ENCODE assay signal across 13 cellular contexts in genomic region chr12:59699408-59700144, GRCh38.
DNase-seq lines count a peak whose midpoint lies in the region; FAIRE-seq and TF ChIP-seq lines count a peak whose summit lies in the region.
"Had no signal": no experiment of that assay in that cellular context is flagged by ENCODE, and none has a peak within 500 bp of the region (broad histone marks: within the 10 kb centered on the region; RNA-seq: fewer than 3 reads in every experiment).

No MANE protein-coding gene starts in this region.

- DNase-seq in AG08395 (ENCODE audit: low spot score) (peak; percentile 45), M059J (ENCODE audit: low read depth) (peak; percentile 8), bronchial epithelial cell (ENCODE audit: low read depth) (peak; percentile 94), MG63 (no peak), SK-N-SH (no peak), LoVo (ENCODE audit: low spot score) (no peak), NCI-H1048 (lab: John Stamatoyannopoulos, UW) (no peak)
- DNase-seq: activated T-cell treated with anti-CD3 and anti-CD28 coated beads, Interleukin-2, amount 50 U/mL, for 1 hour; NCI-H2081; PC-3 had no signal

- no peaks in the 10 kb centered on the region for H3K36me3 ChIP-seq in bronchial epithelial cell (ENCODE audit: control insufficient read depth, insufficient read depth, low read length)
- H3K36me3 ChIP-seq in liver (ENCODE audit: control insufficient read depth in 4 of 4, insufficient read depth in 3 of 4, low read depth in 1 of 4, low read length in 3 of 4) = no peaks in the 10 kb centered on the region
- H3K36me3 ChIP-seq in MG63 = no peaks in the 10 kb centered on the region
- H3K36me3 ChIP-seq in SK-N-SH (replicated peaks in 1 of 2; ENCODE audit: control insufficient read depth in 1 of 2, insufficient read depth in 2 of 2, low read length in 1 of 2) = no peaks in the 10 kb centered on the region

- peak in 1 of 2 donors; percentile 36 for TF ChIP-seq RAD21 in liver (IDR thresholded peaks at IDR 0.05)
- no peak for TF ChIP-seq RAD21 in SK-N-SH (IDR thresholded peaks at IDR 0.05; ENCODE audit: low read length)

- no peaks in the 10 kb centered on the region for H3K79me2 ChIP-seq in SK-N-SH (ENCODE audit: insufficient read depth)

- WGBS in liver = 20% methylated on average over 2 of the region's 2 CpGs
- 2% methylated on average over 2 of the region's 2 CpGs for WGBS in SK-N-SH (ENCODE audit: low lambda C conversion rate)

- no peak for TF ChIP-seq EP300 in SK-N-SH (IDR thresholded peaks at IDR 0.05; ENCODE audit: borderline replicate concordance in 1 of 2, low read depth in 1 of 2, low read length in 1 of 2)

- H4K20me1 ChIP-seq in SK-N-SH (ENCODE audit: insufficient read depth) = no peaks in the 10 kb centered on the region
- H4K20me1 ChIP-seq: BLaER1 treated with 17β-estradiol and CSF1 and Interleukin-3, amounts not matched to agents 10 nM and 100 nM had no signal

- peak overlapping the region in 1 of 2 donors; percentile 43 for H3K9ac ChIP-seq in liver (ENCODE audit: low read depth in 1 of 2, low read length in 2 of 2)
- H3K9ac ChIP-seq in SK-N-SH = no peak overlapping the region

- peaks cover 0 to 8% (median 7%) of the 10 kb centered on the region in 4 donors for H3K4me1 ChIP-seq in liver (ENCODE audit: control insufficient read depth in 4 of 4, insufficient read depth in 4 of 4, low read length in 3 of 4)
- no peaks in the 10 kb centered on the region for H3K4me1 ChIP-seq in SK-N-SH (ENCODE audit: control insufficient read depth in 1 of 2, insufficient read depth in 2 of 2, low read depth in 1 of 2, low read length in 1 of 2)

- POLR2A ChIA-PET in SK-N-SH (lab: Yijun Ruan, JAX) = no interaction called here

- H3K4me2 ChIP-seq in SK-N-SH = no peak overlapping the region

- H3K9me3 ChIP-seq in liver (ENCODE audit: control insufficient read depth in 4 of 4, low read length in 3 of 4) = no peaks in the 10 kb centered on the region
- no peaks in the 10 kb centered on the region for H3K9me3 ChIP-seq in MG63
- H3K9me3 ChIP-seq in SK-N-SH = no peaks in the 10 kb centered on the region; the same call in 1 of the 2 replicates
- H3K9me3 ChIP-seq: BLaER1 treated with 17β-estradiol and CSF1 and Interleukin-3, amounts not matched to agents 10 nM and 100 nM had no signal

- CTCF ChIA-PET in SK-N-SH (lab: Yijun Ruan, JAX) = no interaction called here

- H3F3A ChIP-seq in SK-N-SH (replicated peaks; ENCODE audit: insufficient read depth) = no peaks in the 10 kb centered on the region

- H3K27ac ChIP-seq in liver (ENCODE audit: low read depth in 1 of 2, low read length in 2 of 2) (peak overlapping the region; percentile 14 to 68), SK-N-SH (ENCODE audit: low read depth in 2 of 2, low read length in 1 of 2) (no peak overlapping the region)

- no peak overlapping the region for H3K4me3 ChIP-seq in bronchial epithelial cell (ENCODE audit: low read depth, low read length)
- peak overlapping the region in 2 of 3 donors; percentile 28 to 60 for H3K4me3 ChIP-seq in liver (ENCODE audit: low read depth in 1 of 3, low read length in 3 of 3)
- H3K4me3 ChIP-seq in MG63 = no peak overlapping the region
- H3K4me3 ChIP-seq in SK-N-SH (ENCODE audit: low read depth in 2 of 2, low read length in 1 of 2) = no peak overlapping the region

- H3K27me3 ChIP-seq in bronchial epithelial cell (ENCODE audit: control insufficient read depth, insufficient read depth, low read length) = no peaks in the 10 kb centered on the region
- no peaks in the 10 kb centered on the region for H3K27me3 ChIP-seq in liver (ENCODE audit: control insufficient read depth in 4 of 4, insufficient read depth in 4 of 4, low read length in 3 of 4)
- no peaks in the 10 kb centered on the region for H3K27me3 ChIP-seq in MG63
- H3K27me3 ChIP-seq in SK-N-SH (ENCODE audit: insufficient read depth) = no peaks in the 10 kb centered on the region
- H3K27me3 ChIP-seq: BLaER1 treated with 17β-estradiol and CSF1 and Interleukin-3, amounts not matched to agents 10 nM and 100 nM had no signal

- no peak for FAIRE-seq in bronchial epithelial cell (lab: Jason Lieb, UNC)
- FAIRE-seq: GM19239 had no signal

- H2AFZ ChIP-seq in SK-N-SH (ENCODE audit: low read depth) = no peak overlapping the region

- TF ChIP-seq CTCF in bronchial epithelial cell (IDR thresholded peaks at IDR 0.05; ENCODE audit: insufficient read depth, low read length, severe bottlenecking) = no peak
- TF ChIP-seq CTCF in liver (IDR thresholded peaks at IDR 0.05; ENCODE audit: low read depth, low read length, missing input control) = no peak
- no peak for TF ChIP-seq CTCF in SK-N-SH (IDR thresholded peaks at IDR 0.05)

- no peaks in the 10 kb centered on the region for H3K9me2 ChIP-seq in SK-N-SH

TF ChIP-seq in liver, 16 proteins besides CTCF, POLR2A, EP300 and RAD21 (continues in another document):
- TF ChIP-seq SP1 (IDR thresholded peaks at IDR 0.05) (peak; percentile 31), NR2F2 (IDR thresholded peaks at IDR 0.05) (no peak), YY1 (IDR thresholded peaks at IDR 0.05) (peak; percentile 16), ZBTB33 (IDR thresholded peaks at IDR 0.05) (no peak), ATF3 (IDR thresholded peaks at IDR 0.05) (no peak), GABPA (IDR thresholded peaks at IDR 0.05 in 1 of 2, conservative IDR thresholded peaks at IDR 0.05 in 1 of 2) (no peak), FOXA1 (IDR thresholded peaks at IDR 0.05) (no peak)

TF ChIP-seq in SK-N-SH, 30 proteins besides CTCF, POLR2A, EP300 and RAD21 (continues in another document):
- TF ChIP-seq POLR2AphosphoS5 (IDR thresholded peaks at IDR 0.05; ENCODE audit: low read depth, low read length) (no peak), USF2 (IDR thresholded peaks at IDR 0.05; ENCODE audit: borderline replicate concordance, low read depth, low read length) (no peak), MEF2A (IDR thresholded peaks at IDR 0.05; ENCODE audit: borderline replicate concordance, low read depth) (no peak), CHD2 (IDR thresholded peaks at IDR 0.05; ENCODE audit: low read length, partially characterized antibody) (no peak), MAX (IDR thresholded peaks at IDR 0.05; ENCODE audit: low read depth) (no peak), MXI1 (IDR thresholded peaks at IDR 0.05; ENCODE audit: low read depth, low read length) (no peak), RXRA (IDR thresholded peaks at IDR 0.05; ENCODE audit: borderline replicate concordance, low read depth) (no peak), USF1 (IDR thresholded peaks at IDR 0.05; ENCODE audit: borderline replicate concordance, low read depth) (no peak), TEAD4 (IDR thresholded peaks at IDR 0.05; ENCODE audit: borderline replicate concordance, insufficient read depth) (no peak), REST (IDR thresholded peaks at IDR 0.05; ENCODE audit: low read depth, low read length) (no peak), RCOR1 (IDR thresholded peaks at IDR 0.05; ENCODE audit: low read length) (no peak), EZH2phosphoT487 (IDR thresholded peaks at IDR 0.05; ENCODE audit: borderline replicate concordance, low read depth) (no peak), YY1 (IDR thresholded peaks at IDR 0.05; ENCODE audit: low read depth) (no peak), SIN3A (IDR thresholded peaks at IDR 0.05; ENCODE audit: borderline replicate concordance, low read depth, low read length) (no peak)

Comparison
In these comparisons a context has a peak if more than half of its experiments do, and no peak if none do; other contexts are left out.
1. DNase-seq: peak in AG08395 (single experiment), M059J (single experiment) and bronchial epithelial cell (single experiment); none in MG63 (single experiment), SK-N-SH (single experiment), LoVo (single experiment) and NCI-H1048 (single experiment).
2. H3K4me3 ChIP-seq: peak in liver (2 of 3); none in bronchial epithelial cell (single experiment), MG63 (single experiment) and SK-N-SH (0 of 2).
3. H3K27ac ChIP-seq: peak in liver (2 of 2); none in SK-N-SH (0 of 2).